In genomic region chrX:110086916-110087484, GRCh38 we compare ENCODE assay signal across 1 cellular context.
A peak's percentile ranks its signal among the peaks of the same experiment; 100 is the strongest.
TF ChIP-seq lines count a peak whose summit lies in the region.

No MANE protein-coding gene starts in this region.

TF ChIP-seq in K562, 482 proteins besides CTCF, POLR2A, EP300 and RAD21 (continued from another document):
- TF ChIP-seq FOXK2 (conservative IDR thresholded peaks at IDR 0.05 in 1 of 2, IDR thresholded peaks at IDR 0.05 in 1 of 2; ENCODE audit: low read depth in 2 of 2): 0 out of 4 replicates have a peak, but pooled peaks of 1 of the 2 experiments have one; percentile 31
- TF ChIP-seq CEBPG (CRISPR knock-in tag; IDR thresholded peaks at IDR 0.05): peak; percentile 74
- peak; percentile 61 to 78 for TF ChIP-seq CEBPG (tag; conservative IDR thresholded peaks at IDR 0.05 in 1 of 2, IDR thresholded peaks at IDR 0.05 in 1 of 2)
- peak; percentile 54; the same call in 1 of the 2 replicates for TF ChIP-seq SMARCA4 (IDR thresholded peaks at IDR 0.05)
- peak in 1 of 2 experiments; percentile 38; a peak in 1 of 4 replicates for TF ChIP-seq TRIM24 (IDR thresholded peaks at IDR 0.05)
- no peak for TF ChIP-seq ZNF239 (CRISPR knock-in tag; IDR thresholded peaks at IDR 0.05)
- TF ChIP-seq PCBP1 (IDR thresholded peaks at IDR 0.05; ENCODE audit: low read depth, low read length, poor library complexity, severe bottlenecking): no peak
TF ChIP-seq in K562: peak in this region for 22.
